In the genomic region with DNA sequence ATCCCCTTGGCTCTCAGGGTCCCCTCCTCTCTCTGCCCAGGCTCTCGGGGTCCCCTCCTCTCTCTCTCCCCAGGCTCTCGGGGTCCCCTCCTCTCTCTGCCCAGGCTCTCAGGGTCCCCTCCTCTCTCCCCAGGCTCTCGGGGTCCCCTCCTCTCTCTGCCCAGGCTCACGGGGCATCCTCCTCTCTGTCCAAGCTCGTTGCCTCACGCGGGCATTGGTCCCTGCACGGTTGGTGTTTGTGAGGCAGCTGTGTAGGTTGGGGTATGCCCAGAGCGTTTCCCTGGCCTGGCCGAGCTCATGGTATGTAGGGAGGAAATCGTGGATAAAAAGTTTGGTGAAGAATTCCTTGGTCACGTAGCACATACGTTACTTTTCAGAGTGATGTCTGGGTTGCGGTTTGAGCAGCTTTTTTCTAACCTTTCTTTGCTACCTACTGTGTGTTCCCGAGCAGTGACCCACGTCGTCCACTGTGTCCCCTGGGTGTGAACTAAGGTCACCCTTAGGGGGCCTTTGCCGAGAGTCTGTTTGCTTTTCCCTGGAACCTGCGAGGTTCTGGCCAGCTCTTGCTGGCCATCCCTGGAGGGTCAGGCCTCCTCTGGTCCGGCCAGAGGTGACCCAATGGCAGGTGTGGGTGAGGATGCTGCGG, we compare ENCODE assay signal across 1 cellular context.
TF ChIP-seq lines count a peak whose summit lies in the region.

No MANE protein-coding gene starts in this region.

TF ChIP-seq in A549, 52 proteins besides CTCF, POLR2A, EP300 and RAD21 (continued from another document):
- TF ChIP-seq, protein P1, sequence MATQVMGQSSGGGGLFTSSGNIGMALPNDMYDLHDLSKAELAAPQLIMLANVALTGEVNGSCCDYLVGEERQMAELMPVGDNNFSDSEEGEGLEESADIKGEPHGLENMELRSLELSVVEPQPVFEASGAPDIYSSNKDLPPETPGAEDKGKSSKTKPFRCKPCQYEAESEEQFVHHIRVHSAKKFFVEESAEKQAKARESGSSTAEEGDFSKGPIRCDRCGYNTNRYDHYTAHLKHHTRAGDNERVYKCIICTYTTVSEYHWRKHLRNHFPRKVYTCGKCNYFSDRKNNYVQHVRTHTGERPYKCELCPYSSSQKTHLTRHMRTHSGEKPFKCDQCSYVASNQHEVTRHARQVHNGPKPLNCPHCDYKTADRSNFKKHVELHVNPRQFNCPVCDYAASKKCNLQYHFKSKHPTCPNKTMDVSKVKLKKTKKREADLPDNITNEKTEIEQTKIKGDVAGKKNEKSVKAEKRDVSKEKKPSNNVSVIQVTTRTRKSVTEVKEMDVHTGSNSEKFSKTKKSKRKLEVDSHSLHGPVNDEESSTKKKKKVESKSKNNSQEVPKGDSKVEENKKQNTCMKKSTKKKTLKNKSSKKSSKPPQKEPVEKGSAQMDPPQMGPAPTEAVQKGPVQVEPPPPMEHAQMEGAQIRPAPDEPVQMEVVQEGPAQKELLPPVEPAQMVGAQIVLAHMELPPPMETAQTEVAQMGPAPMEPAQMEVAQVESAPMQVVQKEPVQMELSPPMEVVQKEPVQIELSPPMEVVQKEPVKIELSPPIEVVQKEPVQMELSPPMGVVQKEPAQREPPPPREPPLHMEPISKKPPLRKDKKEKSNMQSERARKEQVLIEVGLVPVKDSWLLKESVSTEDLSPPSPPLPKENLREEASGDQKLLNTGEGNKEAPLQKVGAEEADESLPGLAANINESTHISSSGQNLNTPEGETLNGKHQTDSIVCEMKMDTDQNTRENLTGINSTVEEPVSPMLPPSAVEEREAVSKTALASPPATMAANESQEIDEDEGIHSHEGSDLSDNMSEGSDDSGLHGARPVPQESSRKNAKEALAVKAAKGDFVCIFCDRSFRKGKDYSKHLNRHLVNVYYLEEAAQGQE (IDR thresholded peaks at IDR 0.05): no peak
- TF ChIP-seq, protein P2, sequence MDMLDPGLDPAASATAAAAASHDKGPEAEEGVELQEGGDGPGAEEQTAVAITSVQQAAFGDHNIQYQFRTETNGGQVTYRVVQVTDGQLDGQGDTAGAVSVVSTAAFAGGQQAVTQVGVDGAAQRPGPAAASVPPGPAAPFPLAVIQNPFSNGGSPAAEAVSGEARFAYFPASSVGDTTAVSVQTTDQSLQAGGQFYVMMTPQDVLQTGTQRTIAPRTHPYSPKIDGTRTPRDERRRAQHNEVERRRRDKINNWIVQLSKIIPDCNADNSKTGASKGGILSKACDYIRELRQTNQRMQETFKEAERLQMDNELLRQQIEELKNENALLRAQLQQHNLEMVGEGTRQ (IDR thresholded peaks at IDR 0.05): no peak
- TF ChIP-seq HEYL (CRISPR knock-in tag; IDR thresholded peaks at IDR 0.05) (no peak), TFCP2L1 (CRISPR knock-in tag; IDR thresholded peaks at IDR 0.05) (no peak), FOSL2 (IDR thresholded peaks at IDR 0.05) (no peak), FOSL2 (CRISPR knock-in tag; IDR thresholded peaks at IDR 0.05) (no peak), HDAC2 (IDR thresholded peaks at IDR 0.05) (no peak), PBX3 (IDR thresholded peaks at IDR 0.05) (no peak), CBX8 (IDR thresholded peaks at IDR 0.05) (no peak), CHD4 (IDR thresholded peaks at IDR 0.05; ENCODE audit: borderline replicate concordance) (no peak), CHD2 (IDR thresholded peaks at IDR 0.05; ENCODE audit: low read length, partially characterized antibody) (no peak), POLR2AphosphoS2 (conservative IDR thresholded peaks at IDR 0.05; ENCODE audit: low read length) (no peak), NFE2L2 (conservative IDR thresholded peaks at IDR 0.05; ENCODE audit: low read length) (no peak), RFX5 (IDR thresholded peaks at IDR 0.05) (no peak)
